ENCODE assay signal across 8 cellular contexts in genomic region chr1:109923131-109923945, GRCh38. TPM values are rescaled to one million over a fixed set of nuclear protein-coding genes. Genes with fewer than 3 reads are reported as not detected.
DNase-seq lines count a peak whose midpoint lies in the region; ATAC-seq and TF ChIP-seq lines count a peak whose summit lies in the region.

No MANE protein-coding gene starts in this region.

- H3K27ac ChIP-seq in RWPE2 (ENCODE audit: poor library complexity, severe bottlenecking), result no peak overlapping the region
- no peak overlapping the region for H3K27ac ChIP-seq in fibroblast of lung (ENCODE audit: insufficient read depth, low read length)

- peaks cover 72% of the 10 kb centered on the region for H3K36me3 Mint-ChIP-seq in activated CD8-positive, alpha-beta memory T cell treated with anti-CD3 and anti-CD28 coated beads, Interleukin-2, amount 10 ng/mL, durations not matched to agents 7 days and 5 days
- H3K36me3 Mint-ChIP-seq in stimulated activated effector memory CD8-positive, alpha-beta T cell treated with anti-CD3 and anti-CD28 coated beads, Interleukin-12 subunit alpha, Interleukin-12 subunit beta, amount 100 ng/mL, for 72 hours, result peaks cover 100% of the 10 kb centered on the region

- H3K9me3 ChIP-seq in RWPE2 (ENCODE audit: severe bottlenecking) (no peaks in the 10 kb centered on the region), fibroblast of lung (ENCODE audit: control insufficient read depth, insufficient read depth, low read depth, low read length) (no peaks in the 10 kb centered on the region)

- CTCF ChIA-PET in activated CD8-positive, alpha-beta memory T cell treated with anti-CD3 and anti-CD28 coated beads, Interleukin-2, amount 10 ng/mL, durations not matched to agents 7 days and 5 days (lab: Charles Lee), result interaction anchor here (0.7 to 4.9 kb wide), 12 partner anchors 8 to 284 kb away, joined by 3 to 22 read pairs (median 4); partner anchors contain the start of gene AHCYL1

- H2AFZ ChIP-seq in fibroblast of lung (ENCODE audit: low read length), result no peak overlapping the region

- DNase-seq in activated CD8-positive, alpha-beta memory T cell treated with anti-CD3 and anti-CD28 coated beads, Interleukin-2, amount 10 ng/mL, durations not matched to agents 7 days and 5 days, result no peak
- no peak for DNase-seq in activated CD8-positive, alpha-beta memory T cell treated with anti-CD3 and anti-CD28 coated beads, Interleukin-2, amount 50 U/mL, for 4 hours
- no peak for DNase-seq in RWPE2 (ENCODE audit: low spot score)
- DNase-seq in fibroblast of lung (ENCODE audit: low read depth in 2 of 2), result no peak
- no peak for DNase-seq in stimulated activated effector memory CD8-positive, alpha-beta T cell treated with anti-CD3 and anti-CD28 coated beads, Interleukin-12 subunit alpha, Interleukin-12 subunit beta, amount 100 ng/mL, for 72 hours (ENCODE audit: low spot score in 2 of 2)
- no peak for DNase-seq in ureter (ENCODE audit: low spot score)
- DNase-seq in occipital lobe (lab: John Stamatoyannopoulos, UW), result no peak
- DNase-seq in activated gamma-delta T cell treated with Interleukin-2 at 50 U/mL for 16 hours, result no peak

- H3K4me2 ChIP-seq in fibroblast of lung (ENCODE audit: extremely low read depth, insufficient read depth, low read length), result no peak overlapping the region

- H3K27me3 Mint-ChIP-seq in activated CD8-positive, alpha-beta memory T cell treated with anti-CD3 and anti-CD28 coated beads, Interleukin-2, amount 10 ng/mL, durations not matched to agents 7 days and 5 days, result no peaks in the 10 kb centered on the region

- no peaks in the 10 kb centered on the region for H3K79me2 ChIP-seq in fibroblast of lung (ENCODE audit: control insufficient read depth, insufficient read depth, low read length)

- no peak overlapping the region for H3K4me3 Mint-ChIP-seq in activated CD8-positive, alpha-beta memory T cell treated with anti-CD3 and anti-CD28 coated beads, Interleukin-2, amount 10 ng/mL, durations not matched to agents 7 days and 5 days
- H3K4me3 Mint-ChIP-seq in stimulated activated effector memory CD8-positive, alpha-beta T cell treated with anti-CD3 and anti-CD28 coated beads, Interleukin-12 subunit alpha, Interleukin-12 subunit beta, amount 100 ng/mL, for 72 hours, result no peak overlapping the region

- TF ChIP-seq CTCF in RWPE2 (IDR thresholded peaks at IDR 0.05; ENCODE audit: poor library complexity, severe bottlenecking) (peak; percentile 43), fibroblast of lung (conservative IDR thresholded peaks at IDR 0.05 in 1 of 2, IDR thresholded peaks at IDR 0.05 in 1 of 2; ENCODE audit: low read depth in 1 of 2, low read length in 2 of 2) (peak; percentile 11 to 40)

- H3K27ac Mint-ChIP-seq in activated CD8-positive, alpha-beta memory T cell treated with anti-CD3 and anti-CD28 coated beads, Interleukin-2, amount 10 ng/mL, durations not matched to agents 7 days and 5 days, result peak overlapping the region; percentile 10
- H3K27ac Mint-ChIP-seq in stimulated activated effector memory CD8-positive, alpha-beta T cell treated with anti-CD3 and anti-CD28 coated beads, Interleukin-12 subunit alpha, Interleukin-12 subunit beta, amount 100 ng/mL, for 72 hours, result peak overlapping the region; percentile 89

- peak; percentile 37 for ATAC-seq in activated CD8-positive, alpha-beta memory T cell treated with anti-CD3 and anti-CD28 coated beads, Interleukin-2, amount 10 ng/mL, durations not matched to agents 7 days and 5 days
- no peak for ATAC-seq in RWPE2 (ENCODE audit: low read depth)
- peak; percentile 14 for ATAC-seq in stimulated activated effector memory CD8-positive, alpha-beta T cell treated with anti-CD3 and anti-CD28 coated beads, Interleukin-12 subunit alpha, Interleukin-12 subunit beta, amount 100 ng/mL, for 72 hours

- H3K4me1 Mint-ChIP-seq in activated CD8-positive, alpha-beta memory T cell treated with anti-CD3 and anti-CD28 coated beads, Interleukin-2, amount 10 ng/mL, durations not matched to agents 7 days and 5 days, result peaks cover 20% of the 10 kb centered on the region
- H3K4me1 Mint-ChIP-seq in stimulated activated effector memory CD8-positive, alpha-beta T cell treated with anti-CD3 and anti-CD28 coated beads, Interleukin-12 subunit alpha, Interleukin-12 subunit beta, amount 100 ng/mL, for 72 hours, result peaks cover 49% of the 10 kb centered on the region

- H3K9ac ChIP-seq in fibroblast of lung (ENCODE audit: insufficient read depth, low read length), result no peak overlapping the region

- H3K9me3 Mint-ChIP-seq in activated CD8-positive, alpha-beta memory T cell treated with anti-CD3 and anti-CD28 coated beads, Interleukin-2, amount 10 ng/mL, durations not matched to agents 7 days and 5 days (ENCODE audit: low read depth), result no peaks in the 10 kb centered on the region
- H3K9me3 Mint-ChIP-seq in stimulated activated effector memory CD8-positive, alpha-beta T cell treated with anti-CD3 and anti-CD28 coated beads, Interleukin-12 subunit alpha, Interleukin-12 subunit beta, amount 100 ng/mL, for 72 hours, result no peaks in the 10 kb centered on the region

- H3K36me3 ChIP-seq in RWPE2 (ENCODE audit: low read depth) (peaks cover 6% of the 10 kb centered on the region), fibroblast of lung (ENCODE audit: control insufficient read depth, insufficient read depth, low read length) (peaks cover 54% of the 10 kb centered on the region)

- H4K20me1 ChIP-seq in fibroblast of lung (ENCODE audit: control insufficient read depth, extremely low read depth, insufficient read depth, low read length), result no peaks in the 10 kb centered on the region

- peaks cover 12% of the 10 kb centered on the region for H3K4me1 ChIP-seq in RWPE2 (ENCODE audit: insufficient read depth, poor library complexity, severe bottlenecking)
- peaks cover 6% of the 10 kb centered on the region for H3K4me1 ChIP-seq in fibroblast of lung (ENCODE audit: control insufficient read depth, extremely low read depth, insufficient read depth, low read length)

- H3K4me3 ChIP-seq in RWPE2 (ENCODE audit: severe bottlenecking) (no peak overlapping the region), fibroblast of lung (replicated peaks in 1 of 4; ENCODE audit: control extremely low read depth in 1 of 4, insufficient read depth in 1 of 4, low read depth in 3 of 4, low read length in 4 of 4) (no peak overlapping the region)

- H3K27me3 ChIP-seq in RWPE2 (ENCODE audit: insufficient read depth, poor library complexity, severe bottlenecking) (no peaks in the 10 kb centered on the region), fibroblast of lung (ENCODE audit: control insufficient read depth, insufficient read depth, low read length) (no peaks in the 10 kb centered on the region)

RNA-seq across cellular contexts. Expression of gene CSF1, which starts 12.7 kb away (rescaled TPM):
- 100 to 1,000 TPM in 1 of 2 experiments, 10 to 100 TPM in 1; 77.6 to 143 TPM for total RNA-seq in activated CD8-positive, alpha-beta memory T cell treated with anti-CD3 and anti-CD28 coated beads, Interleukin-2, amount 10 ng/mL, durations not matched to agents 7 days and 5 days
- 29.0 and 48.9 TPM in 2 replicates for total RNA-seq in fibroblast of lung
- polyA plus RNA-seq in fibroblast of lung, result 28.6 and 40.4 TPM in 2 replicates
- polyA plus RNA-seq in fibroblast of lung (2012), result 23.3 and 29.5 TPM in 2 replicates
- 36.1 and 52.1 TPM in 2 replicates for polyA minus RNA-seq in fibroblast of lung (ENCODE audit: low replicate concordance)
- total RNA-seq in ureter, result 26.1 TPM
- 3.9 TPM for total RNA-seq in occipital lobe
